Comparison of ENCODE assay signal across 1 cellular context in genomic region chr17:56416682-56417351, GRCh38.
TF ChIP-seq lines count a peak whose summit lies in the region.

No MANE protein-coding gene starts in this region.

TF ChIP-seq in K562, 482 proteins besides CTCF, POLR2A, EP300 and RAD21 (continued from another document):
- TF ChIP-seq, protein P1, sequence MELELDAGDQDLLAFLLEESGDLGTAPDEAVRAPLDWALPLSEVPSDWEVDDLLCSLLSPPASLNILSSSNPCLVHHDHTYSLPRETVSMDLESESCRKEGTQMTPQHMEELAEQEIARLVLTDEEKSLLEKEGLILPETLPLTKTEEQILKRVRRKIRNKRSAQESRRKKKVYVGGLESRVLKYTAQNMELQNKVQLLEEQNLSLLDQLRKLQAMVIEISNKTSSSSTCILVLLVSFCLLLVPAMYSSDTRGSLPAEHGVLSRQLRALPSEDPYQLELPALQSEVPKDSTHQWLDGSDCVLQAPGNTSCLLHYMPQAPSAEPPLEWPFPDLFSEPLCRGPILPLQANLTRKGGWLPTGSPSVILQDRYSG (tag; conservative IDR thresholded peaks at IDR 0.05; ENCODE audit: low read depth) = no peak
- TF ChIP-seq ZFP1 (CRISPR knock-in tag; IDR thresholded peaks at IDR 0.05) = no peak
- no peak for TF ChIP-seq MAFG (tag; conservative IDR thresholded peaks at IDR 0.05)
